Comparison of ENCODE assay signal across 21 cellular contexts in the genomic region with DNA sequence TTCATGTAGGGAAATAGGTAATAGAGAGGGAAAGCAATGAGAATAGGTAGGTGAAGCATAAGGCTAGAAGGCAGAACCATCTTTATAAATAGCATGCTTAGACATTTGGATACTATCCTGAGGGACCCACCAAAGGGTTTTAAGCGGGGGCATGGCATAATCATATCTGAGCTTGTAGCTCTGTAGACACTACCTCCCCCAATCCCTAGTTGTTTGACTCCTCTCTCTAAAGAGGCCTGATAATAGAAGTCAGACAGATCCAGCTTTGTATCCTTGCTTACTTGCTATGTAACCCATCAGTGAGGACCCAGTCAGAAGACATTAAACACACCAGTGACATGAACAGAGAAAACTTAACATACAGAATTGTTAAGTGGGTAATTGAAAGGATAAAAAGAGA.
"Had no signal": no experiment of that assay in that cellular context is flagged by ENCODE, and none has a peak within 500 bp of the region (broad histone marks: within the 10 kb centered on the region; RNA-seq: fewer than 3 reads in every experiment).

No MANE protein-coding gene starts in this region.

- H3K27me3 ChIP-seq: esophagus squamous epithelium, neutrophil, upper lobe of right lung had no signal

- H3K27ac ChIP-seq: esophagus squamous epithelium, neutrophil, prostate gland, upper lobe of right lung had no signal

- H3K36me3 ChIP-seq: esophagus squamous epithelium, neutrophil, prostate gland, upper lobe of right lung had no signal

- H3K27ac Mint-ChIP-seq: activated CD8-positive, alpha-beta memory T cell treated with anti-CD3 and anti-CD28 coated beads, Interleukin-2, amount 10 ng/mL, durations not matched to agents 7 days and 5 days; activated naive CD8-positive, alpha-beta T cell treated with anti-CD3 and anti-CD28 coated beads, Interleukin-2, amount 10 ng/mL, durations not matched to agents 7 days and 5 days; activated T-cell treated with anti-CD3 and anti-CD28 coated beads, Interleukin-2, amount 50 U/mL, for 24 hours; naive thymus-derived CD8-positive, alpha-beta T cell had no signal

- H3K4me3 ChIP-seq: esophagus squamous epithelium, lung, mucosa of descending colon, prostate gland, upper lobe of right lung had no signal

- H3K4me1 Mint-ChIP-seq: activated CD8-positive, alpha-beta memory T cell treated with anti-CD3 and anti-CD28 coated beads, Interleukin-2, amount 10 ng/mL, durations not matched to agents 7 days and 5 days had no signal

- DNase-seq: activated CD4-positive, alpha-beta T cell treated with anti-CD3 and anti-CD28 coated beads, Interleukin-2, amount 50 U/mL, for 48 hours; activated CD8-positive, alpha-beta memory T cell treated with anti-CD3 and anti-CD28 coated beads, Interleukin-2, amount 10 ng/mL, durations not matched to agents 7 days and 5 days; activated gamma-delta T cell treated with Interleukin-2 at 50 U/mL for 16 hours; activated naive CD8-positive, alpha-beta T cell treated with anti-CD3 and anti-CD28 coated beads, Interleukin-2, amount 10 ng/mL, durations not matched to agents 7 days and 5 days; activated T-cell treated with anti-CD3 and anti-CD28 coated beads, Interleukin-2, amount 50 U/mL, for 24 hours; aorta; esophagus squamous epithelium; foreskin melanocyte; head of caudate nucleus; left colon; mucosa of descending colon; naive thymus-derived CD8-positive, alpha-beta T cell; stimulated activated CD4-positive, alpha-beta T cell treated with anti-CD3 and anti-CD28 coated beads, Interleukin-4, amount 100 ng/mL, for 1 hour; stimulated activated CD8-positive, alpha-beta memory T cell treated with anti-CD3 and anti-CD28 coated beads, Interleukin-4, amount 100 ng/mL, for 48 hours; stimulated activated naive CD8-positive, alpha-beta T cell treated with anti-CD3 and anti-CD28 coated beads, Interleukin-15, Interleukin-2, amounts not matched to agents 100 U/mL and 50 U/mL, for 24 hours; upper lobe of right lung had no signal

- H3K4me3 Mint-ChIP-seq: activated CD8-positive, alpha-beta memory T cell treated with anti-CD3 and anti-CD28 coated beads, Interleukin-2, amount 10 ng/mL, durations not matched to agents 7 days and 5 days; activated naive CD8-positive, alpha-beta T cell treated with anti-CD3 and anti-CD28 coated beads, Interleukin-2, amount 10 ng/mL, durations not matched to agents 7 days and 5 days; activated T-cell treated with anti-CD3 and anti-CD28 coated beads, Interleukin-2, amount 50 U/mL, for 24 hours; naive thymus-derived CD8-positive, alpha-beta T cell had no signal

- H3K9me3 ChIP-seq: esophagus squamous epithelium, mucosa of descending colon, neutrophil, prostate gland, upper lobe of right lung had no signal

- H3K4me1 ChIP-seq: esophagus squamous epithelium, prostate gland, upper lobe of right lung had no signal

- H3K27me3 Mint-ChIP-seq: activated CD8-positive, alpha-beta memory T cell treated with anti-CD3 and anti-CD28 coated beads, Interleukin-2, amount 10 ng/mL, durations not matched to agents 7 days and 5 days; activated naive CD8-positive, alpha-beta T cell treated with anti-CD3 and anti-CD28 coated beads, Interleukin-2, amount 10 ng/mL, durations not matched to agents 7 days and 5 days; activated T-cell treated with anti-CD3 and anti-CD28 coated beads, Interleukin-2, amount 50 U/mL, for 24 hours; naive thymus-derived CD8-positive, alpha-beta T cell had no signal

- ATAC-seq: activated CD4-positive, CD25-positive, alpha-beta regulatory T cell treated with anti-CD3 and anti-CD28 coated beads, Interleukin-2, amount 50 U/mL, for 24 hours; activated CD8-positive, alpha-beta memory T cell treated with anti-CD3 and anti-CD28 coated beads, Interleukin-2, amount 10 ng/mL, durations not matched to agents 7 days and 5 days; left colon; mucosa of descending colon; naive thymus-derived CD8-positive, alpha-beta T cell; sciatic nerve; stimulated activated naive CD8-positive, alpha-beta T cell treated with anti-CD3 and anti-CD28 coated beads, Interleukin-15, Interleukin-2, amounts not matched to agents 100 U/mL and 50 U/mL, for 24 hours had no signal
